Comparison of ENCODE assay signal across 8 cellular contexts in the genomic region with DNA sequence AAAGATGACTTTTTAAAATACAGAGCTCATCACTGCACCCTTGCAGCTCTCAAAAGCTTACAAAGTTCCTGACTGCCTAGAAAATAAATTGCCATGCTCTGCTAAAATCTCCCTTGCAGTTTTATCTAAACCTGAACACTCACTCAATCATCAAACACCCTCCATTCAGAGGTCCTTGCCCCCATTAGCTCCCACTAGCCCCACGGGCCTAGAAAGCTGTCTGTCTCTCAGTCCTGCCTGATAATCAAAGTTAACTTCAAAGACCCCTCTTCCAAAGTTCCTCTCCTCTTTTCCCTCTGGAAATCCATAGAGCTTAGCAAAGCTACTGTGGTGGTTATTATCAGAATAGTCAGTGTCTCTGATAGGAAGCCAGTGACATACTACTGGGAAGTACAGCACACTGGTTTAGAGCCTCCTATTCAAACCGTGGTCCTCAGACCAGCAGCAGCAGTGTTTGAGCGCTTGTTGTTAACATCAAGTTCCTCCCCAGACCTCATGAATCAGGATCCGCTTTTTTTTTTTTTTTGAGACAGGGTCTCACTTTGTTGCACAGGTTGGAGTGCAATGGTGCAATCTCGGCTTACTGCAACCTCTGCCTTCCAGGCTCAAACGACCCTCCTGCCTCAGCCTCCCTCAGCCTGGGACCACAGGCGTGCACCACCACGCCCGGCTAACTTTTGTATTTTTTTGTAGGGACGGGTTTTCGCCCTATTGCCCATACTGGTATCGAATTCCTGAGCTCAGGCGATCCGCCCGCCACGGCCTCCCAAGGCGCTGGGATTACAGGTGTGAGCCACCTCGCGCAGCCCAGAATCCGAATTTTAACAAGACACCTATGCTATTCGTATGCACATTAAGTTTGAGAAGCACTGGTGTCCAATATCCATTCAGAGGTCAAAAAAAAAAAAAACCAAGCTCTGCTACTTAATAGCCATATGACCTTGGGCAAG. TPM values are rescaled to one million over a fixed set of nuclear protein-coding genes. Genes with fewer than 3 reads are reported as not detected.
DNase-seq lines count a peak whose midpoint lies in the region; ATAC-seq and TF ChIP-seq lines count a peak whose summit lies in the region.

No MANE protein-coding gene starts in this region.

- H3K9me3 Mint-ChIP-seq in activated T-cell treated with anti-CD3 and anti-CD28 coated beads, Interleukin-2, amount 50 U/mL, for 72 hours = no peaks in the 10 kb centered on the region
- no peaks in the 10 kb centered on the region for H3K9me3 Mint-ChIP-seq in activated naive CD8-positive, alpha-beta T cell treated with anti-CD3 and anti-CD28 coated beads, Interleukin-2, amount 50 U/mL, for 24 hours

- H3K4me1 Mint-ChIP-seq in activated T-cell treated with anti-CD3 and anti-CD28 coated beads, Interleukin-2, amount 50 U/mL, for 72 hours (ENCODE audit: low read depth) = peaks cover 64% of the 10 kb centered on the region
- peaks cover 54% of the 10 kb centered on the region for H3K4me1 Mint-ChIP-seq in activated naive CD8-positive, alpha-beta T cell treated with anti-CD3 and anti-CD28 coated beads, Interleukin-2, amount 50 U/mL, for 24 hours

- no peak for DNase-seq in activated T-cell treated with anti-CD3 and anti-CD28 coated beads, Interleukin-2, amount 50 U/mL, for 72 hours
- DNase-seq in activated T-cell treated with anti-CD3 and anti-CD28 coated beads, Interleukin-2, amount 50 U/mL, for 1 hour = no peak
- DNase-seq in activated naive CD8-positive, alpha-beta T cell treated with anti-CD3 and anti-CD28 coated beads, Interleukin-2, amount 50 U/mL, for 24 hours = no peak
- DNase-seq in lower leg skin (ENCODE audit: low spot score in 2 of 2) (no peak), transverse colon (no peak)
- no peak for DNase-seq in stimulated activated CD4-positive, alpha-beta T cell treated with anti-CD3 and anti-CD28 coated beads, Interleukin-4, amount 100 ng/mL, for 24 hours

- H3K27me3 Mint-ChIP-seq in activated T-cell treated with anti-CD3 and anti-CD28 coated beads, Interleukin-2, amount 50 U/mL, for 72 hours (ENCODE audit: low read depth) = no peaks in the 10 kb centered on the region
- H3K27me3 Mint-ChIP-seq in activated naive CD8-positive, alpha-beta T cell treated with anti-CD3 and anti-CD28 coated beads, Interleukin-2, amount 50 U/mL, for 24 hours = no peaks in the 10 kb centered on the region

- TF ChIP-seq CTCF in lower leg skin (IDR thresholded peaks at IDR 0.05) (no peak), transverse colon (IDR thresholded peaks at IDR 0.05) (no peak)

- no peak for ATAC-seq in activated T-cell treated with anti-CD3 and anti-CD28 coated beads, Interleukin-2, amount 50 U/mL, for 72 hours (replicated peaks in 1 of 2)
- ATAC-seq in activated naive CD8-positive, alpha-beta T cell treated with anti-CD3 and anti-CD28 coated beads, Interleukin-2, amount 50 U/mL, for 24 hours = no peak
- no peak for ATAC-seq in GM18858 (IDR thresholded peaks at IDR 0.05; ENCODE audit: unreplicated experiment)
- ATAC-seq in GM18861 (IDR thresholded peaks at IDR 0.05; ENCODE audit: unreplicated experiment) = no peak

- H3K36me3 Mint-ChIP-seq in activated T-cell treated with anti-CD3 and anti-CD28 coated beads, Interleukin-2, amount 50 U/mL, for 72 hours (ENCODE audit: insufficient read depth in 2 of 2) = peaks cover 4 to 10% of the 10 kb centered on the region in 2 donors
- H3K36me3 Mint-ChIP-seq in activated naive CD8-positive, alpha-beta T cell treated with anti-CD3 and anti-CD28 coated beads, Interleukin-2, amount 50 U/mL, for 24 hours (ENCODE audit: low read depth) = peaks cover 3% of the 10 kb centered on the region

- H3K4me3 ChIP-seq in lower leg skin (ENCODE audit: low read depth, poor library complexity, severe bottlenecking) (peak overlapping the region; percentile 98), transverse colon (peak overlapping the region; percentile 47 to 93 (median 78))

- H3K4me1 ChIP-seq in transverse colon = peaks cover 15 to 48% (median 23%) of the 10 kb centered on the region in 4 donors

- H3K27ac Mint-ChIP-seq in activated T-cell treated with anti-CD3 and anti-CD28 coated beads, Interleukin-2, amount 50 U/mL, for 72 hours = peak overlapping the region; percentile 78
- peak overlapping the region; percentile 74 for H3K27ac Mint-ChIP-seq in activated naive CD8-positive, alpha-beta T cell treated with anti-CD3 and anti-CD28 coated beads, Interleukin-2, amount 50 U/mL, for 24 hours

- peak overlapping the region; percentile 89 to 91 for H3K4me3 Mint-ChIP-seq in activated T-cell treated with anti-CD3 and anti-CD28 coated beads, Interleukin-2, amount 50 U/mL, for 72 hours
- H3K4me3 Mint-ChIP-seq in activated naive CD8-positive, alpha-beta T cell treated with anti-CD3 and anti-CD28 coated beads, Interleukin-2, amount 50 U/mL, for 24 hours = peak overlapping the region; percentile 93

- no peaks in the 10 kb centered on the region for H3K9me3 ChIP-seq in transverse colon

- H3K27me3 ChIP-seq in transverse colon = no peaks in the 10 kb centered on the region

- H3K36me3 ChIP-seq in transverse colon = no peaks in the 10 kb centered on the region

- in situ Hi-C loops in transverse colon (cut with MboI; ENCODE audit: low pct_ligation_motif_present in 1 of 4, low pct_unique_long_range_greater_than_20kb in 1 of 4, low sequenced_read_pairs in 3 of 4) = no loop called here

- 32 to 41% methylated on average over 21 of the region's 21 CpGs for WGBS in lower leg skin, 2 donors
- WGBS in transverse colon (ENCODE audit: low coverage in 1 of 2), 2 donors = 20 to 38% methylated on average over 1 to 21 of the region's 21 CpGs

- TF ChIP-seq POLR2A in lower leg skin (IDR thresholded peaks at IDR 0.05) = no peak
- TF ChIP-seq POLR2A in transverse colon (IDR thresholded peaks at IDR 0.05) = no peak

- H3K27ac ChIP-seq in transverse colon = peak overlapping the region in 3 of 4 donors; percentile 84 to 92 (median 86)

- intact Hi-C loops in lower leg skin (cut with DNase I; ENCODE audit: low total_unique reads) (no loop called here), transverse colon (cut with DNase I; ENCODE audit: low total_unique reads) (no loop called here)

- no peak for TF ChIP-seq EP300 in transverse colon (IDR thresholded peaks at IDR 0.05; ENCODE audit: low read depth)

RNA-seq across cellular contexts. Expression of gene NDUFC2, which starts 1.2 kb away (rescaled TPM):
- total RNA-seq in activated T-cell treated with anti-CD3 and anti-CD28 coated beads, Interleukin-2, amount 50 U/mL, for 72 hours = 100 to 1,000 TPM; 190 to 199 TPM
- total RNA-seq in lower leg skin (100 to 1,000 TPM in 1 of 4 donors, 10 to 100 TPM in 3; 61.5 to 106 (median 87.4) TPM), transverse colon (100 to 1,000 TPM in 2 of 4 donors, 10 to 100 TPM in 1, 1 to 10 TPM in 1; 6.0 to 123 (median 68.4) TPM)

RNA-seq across cellular contexts. Expression of gene THRSP, which starts 14.8 kb away (rescaled TPM):
- total RNA-seq in activated T-cell treated with anti-CD3 and anti-CD28 coated beads, Interleukin-2, amount 50 U/mL, for 72 hours = not detected
- total RNA-seq in lower leg skin (100 to 1,000 TPM in 1 of 4 donors, 10 to 100 TPM in 2, under 1 TPM in 1; 0.30 to 115 (median 39.2) TPM), transverse colon (not detected)

RNA-seq across cellular contexts. Expression of gene KCTD14, which starts 55.4 kb away (rescaled TPM):
- under 1 TPM in 1 of 2 donors, not detected in 1; 0.34 TPM for total RNA-seq in activated T-cell treated with anti-CD3 and anti-CD28 coated beads, Interleukin-2, amount 50 U/mL, for 72 hours
- total RNA-seq in lower leg skin (1 to 10 TPM in 3 of 4 donors, under 1 TPM in 1; 0.19 to 5.3 (median 3.3) TPM), transverse colon (1 to 10 TPM; 1.2 to 8.6 (median 5.1) TPM)
